Comparison of ENCODE assay signal across 21 cellular contexts in genomic region chr3:117202415-117202814, GRCh38.
"Had no signal": no experiment of that assay in that cellular context is flagged by ENCODE, and none has a peak within 500 bp of the region (broad histone marks: within the 10 kb centered on the region; RNA-seq: fewer than 3 reads in every experiment).

No MANE protein-coding gene starts in this region.

- H3K27me3 ChIP-seq: esophagus squamous epithelium, gastrocnemius medialis, heart left ventricle, hepatocyte, neutrophil, right atrium auricular region, sigmoid colon, testis, tibial artery, upper lobe of left lung had no signal

- H3K4me2 ChIP-seq: hepatocyte had no signal

- H2AFZ ChIP-seq: hepatocyte, parathyroid adenoma had no signal

- H3K36me3 ChIP-seq: esophagus squamous epithelium, gastrocnemius medialis, heart left ventricle, neutrophil, right atrium auricular region, sigmoid colon, tibial artery, upper lobe of left lung had no signal

- H3K4me3 ChIP-seq: coronary artery, esophagus squamous epithelium, gastrocnemius medialis, heart left ventricle, hepatocyte, lung, mucosa of descending colon, right atrium auricular region, sigmoid colon, testis, tibial artery, upper lobe of left lung had no signal

- H3K9ac ChIP-seq: parathyroid adenoma had no signal

- H3K9me3 ChIP-seq: esophagus squamous epithelium, gastrocnemius medialis, heart left ventricle, mucosa of descending colon, neutrophil, right atrium auricular region, sigmoid colon, testis, tibial artery, upper lobe of left lung had no signal

- H3K4me1 ChIP-seq: esophagus squamous epithelium, gastrocnemius medialis, heart left ventricle, parathyroid adenoma, right atrium auricular region, sigmoid colon, testis, tibial artery, upper lobe of left lung had no signal

- DNase-seq: effector memory CD8-positive, alpha-beta T cell; erythroblast; esophagus squamous epithelium; gastrocnemius medialis; heart left ventricle; kidney; mucosa of descending colon; naive B cell; sigmoid colon; stimulated activated CD4-positive, alpha-beta T cell treated with anti-CD3 and anti-CD28 coated beads, Interleukin-4, amount 100 ng/mL, for 4 hours; stimulated activated naive CD8-positive, alpha-beta T cell treated with anti-CD3 and anti-CD28 coated beads, Interleukin-15, Interleukin-2, amounts not matched to agents 100 U/mL and 50 U/mL, for 24 hours; substantia nigra; testis; tibial artery; upper lobe of left lung had no signal

- H3K79me2 ChIP-seq: hepatocyte, parathyroid adenoma had no signal

- H3K27ac ChIP-seq: coronary artery, esophagus squamous epithelium, gastrocnemius medialis, heart left ventricle, hepatocyte, neutrophil, parathyroid adenoma, right atrium auricular region, sigmoid colon, testis, tibial artery, upper lobe of left lung had no signal
